In the genomic region with DNA sequence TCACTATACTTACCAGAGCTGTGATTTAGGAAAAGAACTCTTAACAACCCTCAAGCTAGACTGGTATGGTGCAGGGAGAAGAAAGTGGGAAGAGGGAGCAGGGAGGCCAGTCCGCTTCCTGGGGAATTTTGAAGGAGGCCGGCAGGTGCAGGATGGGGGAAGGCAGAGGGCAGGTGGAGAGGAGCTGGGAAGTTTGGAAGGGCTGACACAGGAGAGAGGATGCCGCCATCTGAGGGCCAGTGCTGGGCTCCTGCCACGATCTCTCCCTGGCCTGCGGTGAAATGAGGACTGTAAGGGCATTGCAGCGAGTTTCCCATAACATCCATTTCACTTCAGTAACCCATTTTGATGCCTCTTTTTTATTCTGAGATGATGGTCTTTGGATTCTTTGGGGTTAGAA, we compare ENCODE assay signal across 26 cellular contexts. TPM values are rescaled to one million over a fixed set of nuclear protein-coding genes. Genes with fewer than 3 reads are reported as not detected.
"Had no signal": no experiment of that assay in that cellular context is flagged by ENCODE, and none has a peak within 500 bp of the region (broad histone marks: within the 10 kb centered on the region; RNA-seq: fewer than 3 reads in every experiment).

No MANE protein-coding gene starts in this region.

- H3K4me3 ChIP-seq: breast epithelium, K562, Peyer's patch had no signal

- H3K9me3 Mint-ChIP-seq: activated B cell treated with CpG ODN at 0.5 μM for 24 hours; activated CD4-positive, alpha-beta T cell treated with anti-CD3 and anti-CD28 coated beads, Interleukin-2, amount 10 ng/mL, durations not matched to agents 24 days and 14 days; activated naive CD4-positive, alpha-beta T cell treated with anti-CD3 and anti-CD28 coated beads for 36 hours; activated T-helper 17 cell treated with anti-CD3 and anti-CD28 coated beads, Interleukin-2, amount 50 U/mL, for 72 hours; central memory CD8-positive, alpha-beta T cell had no signal

- H3K9me3 ChIP-seq: breast epithelium, Peyer's patch had no signal

- H3K27ac Mint-ChIP-seq: activated B cell treated with CpG ODN at 0.5 μM for 24 hours; activated CD4-positive, alpha-beta T cell treated with anti-CD3 and anti-CD28 coated beads, Interleukin-2, amount 10 ng/mL, durations not matched to agents 24 days and 14 days; activated naive CD4-positive, alpha-beta T cell treated with anti-CD3 and anti-CD28 coated beads for 36 hours; activated naive CD8-positive, alpha-beta T cell; activated T-helper 17 cell treated with anti-CD3 and anti-CD28 coated beads, Interleukin-2, amount 50 U/mL, for 72 hours; T-helper 17 cell had no signal

- H3K27me3 ChIP-seq: breast epithelium, Peyer's patch had no signal

- H3K4me3 Mint-ChIP-seq: activated B cell treated with CpG ODN at 0.5 μM for 24 hours; activated CD4-positive, alpha-beta T cell treated with anti-CD3 and anti-CD28 coated beads, Interleukin-2, amount 10 ng/mL, durations not matched to agents 24 days and 14 days; activated naive CD4-positive, alpha-beta T cell treated with anti-CD3 and anti-CD28 coated beads for 36 hours; activated naive CD8-positive, alpha-beta T cell; activated T-helper 17 cell treated with anti-CD3 and anti-CD28 coated beads, Interleukin-2, amount 50 U/mL, for 72 hours; central memory CD8-positive, alpha-beta T cell; T-helper 17 cell had no signal

- ATAC-seq: activated T-helper 17 cell treated with anti-CD3 and anti-CD28 coated beads, Interleukin-2, amount 50 U/mL, for 72 hours; K562; T-helper 17 cell had no signal

- H3K4me1 Mint-ChIP-seq: activated B cell treated with CpG ODN at 0.5 μM for 24 hours; activated CD4-positive, alpha-beta T cell treated with anti-CD3 and anti-CD28 coated beads, Interleukin-2, amount 10 ng/mL, durations not matched to agents 24 days and 14 days; activated T-helper 17 cell treated with anti-CD3 and anti-CD28 coated beads, Interleukin-2, amount 50 U/mL, for 72 hours; central memory CD8-positive, alpha-beta T cell had no signal

- H3K36me3 Mint-ChIP-seq: activated naive CD8-positive, alpha-beta T cell had no signal

- H3K4me1 ChIP-seq: breast epithelium had no signal

- H3K36me3 ChIP-seq: breast epithelium, Peyer's patch had no signal

- H3K27ac ChIP-seq: Peyer's patch, RWPE1 had no signal

- DNase-seq: activated B cell treated with CpG ODN at 0.5 μM for 24 hours; activated CD4-positive, alpha-beta T cell treated with anti-CD3 and anti-CD28 coated beads for 1 hour; activated CD4-positive, alpha-beta T cell treated with anti-CD3 and anti-CD28 coated beads, Interleukin-2, amount 10 ng/mL, durations not matched to agents 24 days and 14 days; activated CD4-positive, alpha-beta T cell treated with anti-CD3 and anti-CD28 coated beads, Interleukin-2, amount 50 U/mL, for 48 hours; activated CD8-positive, alpha-beta memory T cell treated with anti-CD3 and anti-CD28 coated beads for 24 hours; activated gamma-delta T cell; activated naive CD4-positive, alpha-beta T cell treated with anti-CD3 and anti-CD28 coated beads for 36 hours; activated T-cell treated with anti-CD3 and anti-CD28 coated beads for 4 hours; activated T-cell treated with anti-CD3 and anti-CD28 coated beads, Interleukin-2, amount 50 U/mL, for 48 hours; Karpas-422; MM.1S; NCI-H1105; NCI-H1436; NCI-H1694 treated with DMSO at 0.1 percent for 48 hours; NCI-H2081; NCI-H524; SHP77; T-helper 17 cell; T-helper 9 cell had no signal

RNA-seq across cellular contexts. Expression of a gene that starts 8.9 kb away (rescaled TPM):
- total RNA-seq: activated CD4-positive, alpha-beta T cell treated with anti-CD3 and anti-CD28 coated beads, Interleukin-2, amount 10 ng/mL, durations not matched to agents 24 days and 14 days; T-helper 17 cell had no signal
